ENCODE assay signal across 10 cellular contexts in genomic region chr3:187264051-187264450, GRCh38. TPM values are rescaled to one million over a fixed set of nuclear protein-coding genes. Genes with fewer than 3 reads are reported as not detected.
DNase-seq lines count a peak whose midpoint lies in the region; ATAC-seq and TF ChIP-seq lines count a peak whose summit lies in the region.
"Had no signal": no experiment of that assay in that cellular context is flagged by ENCODE, and none has a peak within 500 bp of the region (broad histone marks: within the 10 kb centered on the region; RNA-seq: fewer than 3 reads in every experiment).

No MANE protein-coding gene starts in this region.

- intact Hi-C loops in tibial artery (cut with DNase I; ENCODE audit: low total_unique reads) = no loop called here

- H3K4me3 ChIP-seq in HFF-Myc (replicated peaks; ENCODE audit: low read depth, low read length) = no peak overlapping the region
- H3K4me3 ChIP-seq in kidney epithelial cell (ENCODE audit: low read depth, low read length) = no peak overlapping the region
- no peak overlapping the region for H3K4me3 ChIP-seq in tibial artery
- H3K4me3 ChIP-seq in BE2C (ENCODE audit: low read depth, low read length) = no peak overlapping the region

- H3K36me3 ChIP-seq in kidney epithelial cell (ENCODE audit: control insufficient read depth, insufficient read depth, low read length) (no peaks in the 10 kb centered on the region), tibial artery (no peaks in the 10 kb centered on the region), BE2C (no peaks in the 10 kb centered on the region)

- ATAC-seq in GM18498 (IDR thresholded peaks at IDR 0.05; ENCODE audit: unreplicated experiment) (no peak), HG03520 (IDR thresholded peaks at IDR 0.05; ENCODE audit: unreplicated experiment) (no peak)
- ATAC-seq: activated naive CD4-positive, alpha-beta T cell treated with anti-CD3 and anti-CD28 coated beads, Interleukin-2, amount 50 U/mL, for 72 hours had no signal

- peaks cover 5 to 32% (median 18%) of the 10 kb centered on the region in 4 donors for H3K4me1 ChIP-seq in tibial artery
- H3K4me1 ChIP-seq in BE2C = no peaks in the 10 kb centered on the region

- DNase-seq in HFF-Myc (ENCODE audit: extremely low read depth, low read depth) (peak; percentile 64), amniotic epithelial cell (ENCODE audit: low read depth) (peak; percentile 90), kidney epithelial cell (ENCODE audit: low read depth) (peak; percentile 76), tibial artery (no peak), BE2C (no peak)
- DNase-seq: activated B cell treated with CpG ODN at 0.5 μM for 24 hours; NK-92 treated with Interleukin-12 subunit alpha and Interleukin-12 subunit beta, amount 100 ng/mL, for 24 hours had no signal

- H3K9me3 ChIP-seq in tibial artery (peaks cover 0 to 6% (median 2%) of the 10 kb centered on the region in 3 donors), BE2C (no peaks in the 10 kb centered on the region)

- H3K27me3 ChIP-seq in kidney epithelial cell (ENCODE audit: control insufficient read depth, insufficient read depth, low read length) (no peaks in the 10 kb centered on the region), tibial artery (no peaks in the 10 kb centered on the region), BE2C (no peaks in the 10 kb centered on the region)

- TF ChIP-seq CTCF in HFF-Myc (IDR thresholded peaks at IDR 0.05; ENCODE audit: low read depth, low read length, missing control alignments) = no peak
- TF ChIP-seq CTCF in kidney epithelial cell (IDR thresholded peaks at IDR 0.05; ENCODE audit: insufficient read depth, low read length, poor library complexity, severe bottlenecking) = no peak
- no peak for TF ChIP-seq CTCF in tibial artery (IDR thresholded peaks at IDR 0.05)
- TF ChIP-seq CTCF in BE2C (IDR thresholded peaks at IDR 0.05; ENCODE audit: low read depth, low read length) = no peak

- H3K27ac ChIP-seq in tibial artery = peak overlapping the region; percentile 5 to 7

RNA-seq across cellular contexts. Expression of gene MASP1, which starts 27.5 kb away (rescaled TPM):
- total RNA-seq in kidney epithelial cell = 0.48 TPM in 1 of 2 replicates, not detected in the other
- 0.97 TPM for polyA plus RNA-seq in BE2C (2012; ENCODE audit: insufficient read depth, insufficient read length, low read depth)
- total RNA-seq: activated B cell treated with CpG ODN at 0.5 μM for 24 hours; activated naive CD4-positive, alpha-beta T cell treated with anti-CD3 and anti-CD28 coated beads, Interleukin-2, amount 50 U/mL, for 72 hours had no signal

Comparison
In these comparisons a context has a peak if more than half of its experiments do, and no peak if none do; other contexts are left out.
1. DNase-seq: peak in HFF-Myc (single experiment), amniotic epithelial cell (single experiment) and kidney epithelial cell (single experiment); none in tibial artery (0 of 2) and BE2C (single experiment).